Comparison of ENCODE assay signal across 21 cellular contexts in the genomic region with DNA sequence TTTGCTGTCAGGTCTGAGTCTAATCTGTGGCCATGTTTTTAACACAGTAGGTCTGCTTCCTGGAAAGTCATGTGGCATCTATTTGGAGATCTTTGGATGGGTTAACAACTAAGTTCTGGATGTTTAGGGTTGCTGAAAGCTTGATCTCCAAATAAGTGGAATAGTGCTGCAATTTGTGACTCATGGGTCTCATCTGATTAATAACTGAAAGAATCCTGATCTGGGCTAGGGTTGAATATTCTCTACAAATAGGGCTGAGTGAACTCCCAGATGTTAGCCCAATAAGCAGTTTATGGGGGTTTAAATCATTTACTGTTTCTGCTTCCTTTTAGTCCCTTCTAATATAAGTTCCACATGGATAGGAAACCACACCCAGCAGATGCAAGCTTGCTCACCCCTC. TPM values are rescaled to one million over a fixed set of nuclear protein-coding genes. Genes with fewer than 3 reads are reported as not detected.
A peak's percentile ranks its signal among the peaks of the same experiment; 100 is the strongest.
DNase-seq lines count a peak whose midpoint lies in the region; FAIRE-seq and TF ChIP-seq lines count a peak whose summit lies in the region.
"Had no signal": no experiment of that assay in that cellular context is flagged by ENCODE, and none has a peak within 500 bp of the region (broad histone marks: within the 10 kb centered on the region; RNA-seq: fewer than 3 reads in every experiment).

No MANE protein-coding gene starts in this region.

- H3K4me3 ChIP-seq in bronchial epithelial cell (ENCODE audit: low read depth, low read length) (no peak overlapping the region), WERI-Rb-1 (ENCODE audit: low read depth, low read length) (no peak overlapping the region)
- H3K4me3 ChIP-seq: GM23338, K562 had no signal

- H3K27me3 ChIP-seq in bronchial epithelial cell (ENCODE audit: control insufficient read depth, insufficient read depth, low read length) (peaks cover 1% of the 10 kb centered on the region), WERI-Rb-1 (ENCODE audit: insufficient read depth, low read depth, severe bottlenecking) (peaks cover 35% of the 10 kb centered on the region)

- H3K36me3 ChIP-seq in bronchial epithelial cell (ENCODE audit: control insufficient read depth, insufficient read depth, low read length): no peaks in the 10 kb centered on the region
- H3K36me3 ChIP-seq in WERI-Rb-1: no peaks in the 10 kb centered on the region

- no peaks in the 10 kb centered on the region for H3K9me3 ChIP-seq in WERI-Rb-1 (ENCODE audit: severe bottlenecking)
- H3K9me3 ChIP-seq: Caco-2 had no signal

- no peak overlapping the region for H3K27ac ChIP-seq in WERI-Rb-1
- H3K27ac ChIP-seq: C4-2B had no signal

- DNase-seq in GM03348 (ENCODE audit: low spot score) (peak; percentile 3), bronchial epithelial cell (ENCODE audit: low read depth) (peak; percentile 10), iris pigment epithelial cell (ENCODE audit: low read depth) (peak; percentile 8), nucleus accumbens (lab: John Stamatoyannopoulos, UW) (no peak), GOT3 (lab: John Stamatoyannopoulos, UW) (no peak), WERI-Rb-1 (no peak)
- DNase-seq in effector CD8-positive, alpha-beta T cell (lab: John Stamatoyannopoulos, UW): no peak
- DNase-seq: AML-193; Caco-2; CD4-positive, alpha-beta T cell; H7; IMR-90 had no signal

- FAIRE-seq in bronchial epithelial cell (lab: Jason Lieb, UNC): no peak
- FAIRE-seq: D721Med, G401.6, GM12892, GM18507, K562 had no signal

- TF ChIP-seq CTCF in bronchial epithelial cell (IDR thresholded peaks at IDR 0.05; ENCODE audit: insufficient read depth, low read length, severe bottlenecking) (no peak), WERI-Rb-1 (IDR thresholded peaks at IDR 0.05; ENCODE audit: low read depth, low read length) (no peak)

RNA-seq across cellular contexts. Expression of a gene that starts 23.1 kb away (rescaled TPM):
- not detected in 2 replicates for total RNA-seq in bronchial epithelial cell
- total RNA-seq: A172; Caco-2; CD4-positive, alpha-beta T cell; GM23338; H7; HT1080; IMR-90; K562 had no signal

RNA-seq across cellular contexts. Expression of a gene that starts 31.7 kb away (rescaled TPM):
- not detected in 2 replicates for total RNA-seq in bronchial epithelial cell
- total RNA-seq: A172; Caco-2; CD4-positive, alpha-beta T cell; GM23338; H7; HT1080; IMR-90; K562 had no signal

Comparison
In these comparisons a context has a peak if more than half of its experiments do, and no peak if none do; other contexts are left out.
1. DNase-seq: peak in GM03348 (single experiment), bronchial epithelial cell (single experiment) and iris pigment epithelial cell (single experiment); none in effector CD8-positive, alpha-beta T cell (single experiment), nucleus accumbens (0 of 56), GOT3 (single experiment) and WERI-Rb-1 (single experiment).